In genomic region chr4:95124906-95125504, GRCh38 we compare ENCODE assay signal across 8 cellular contexts.
DNase-seq lines count a peak whose midpoint lies in the region; ATAC-seq and TF ChIP-seq lines count a peak whose summit lies in the region.

No MANE protein-coding gene starts in this region.

- H3K9me3 ChIP-seq in PC-3 (ENCODE audit: low read length) (no peaks in the 10 kb centered on the region), neural progenitor cell (ENCODE audit: low read depth) (no peaks in the 10 kb centered on the region), Karpas-422 (ENCODE audit: low read length) (no peaks in the 10 kb centered on the region)

- H2AFZ ChIP-seq in PC-3 (ENCODE audit: low read length) (no peak overlapping the region), neural progenitor cell (replicated peaks) (no peak overlapping the region), Karpas-422 (ENCODE audit: low read length) (no peak overlapping the region)

- H3K4me2 ChIP-seq in PC-3 (ENCODE audit: low read length) (no peak overlapping the region), neural progenitor cell (no peak overlapping the region), Karpas-422 (ENCODE audit: low read depth, low read length, poor library complexity, severe bottlenecking) (no peak overlapping the region)

- BruUV-seq in PC-3 (replicated peaks; lab: Mats Ljungman, UMichigan) = no TSS peak

- peaks cover 3% of the 10 kb centered on the region for H3K4me1 Mint-ChIP-seq in activated CD8-positive, alpha-beta T cell treated with anti-CD3 and anti-CD28 coated beads for 36 hours (ENCODE audit: low read depth)
- H3K4me1 Mint-ChIP-seq in activated CD8-positive, alpha-beta T cell treated with anti-CD3 and anti-CD28 coated beads, Interleukin-2, amount 10 ng/mL, durations not matched to agents 7 days and 5 days (ENCODE audit: low read depth) = peaks cover under 1% of the 10 kb centered on the region
- peaks cover 4% of the 10 kb centered on the region for H3K4me1 Mint-ChIP-seq in neural progenitor cell

- H3K9me2 ChIP-seq in PC-3 (replicated peaks; ENCODE audit: low read length) = no peaks in the 10 kb centered on the region
- H3K9me2 ChIP-seq in Karpas-422 (replicated peaks; ENCODE audit: insufficient read depth, low read length) = no peaks in the 10 kb centered on the region

- peaks cover 2% of the 10 kb centered on the region for H3K27me3 Mint-ChIP-seq in activated CD8-positive, alpha-beta T cell treated with anti-CD3 and anti-CD28 coated beads for 36 hours
- peaks cover 6% of the 10 kb centered on the region for H3K27me3 Mint-ChIP-seq in activated CD8-positive, alpha-beta T cell treated with anti-CD3 and anti-CD28 coated beads, Interleukin-2, amount 10 ng/mL, durations not matched to agents 7 days and 5 days (ENCODE audit: low read depth)
- H3K27me3 Mint-ChIP-seq in neural progenitor cell (ENCODE audit: insufficient read depth, low read depth) = no peaks in the 10 kb centered on the region

- H3K4me3 ChIP-seq in PC-3 (ENCODE audit: low read length) = no peak overlapping the region
- no peak overlapping the region for H3K4me3 ChIP-seq in epithelial cell of esophagus (ENCODE audit: low read length)
- H3K4me3 ChIP-seq in neural progenitor cell = no peak overlapping the region
- H3K4me3 ChIP-seq in Karpas-422 (ENCODE audit: low read length) = no peak overlapping the region

- H3K36me3 ChIP-seq in PC-3 (ENCODE audit: low read depth, low read length) (no peaks in the 10 kb centered on the region), neural progenitor cell (no peaks in the 10 kb centered on the region), Karpas-422 (ENCODE audit: insufficient read depth, low read length) (no peaks in the 10 kb centered on the region)

- ATAC-seq in activated CD8-positive, alpha-beta T cell treated with anti-CD3 and anti-CD28 coated beads for 36 hours = no peak
- ATAC-seq in activated CD8-positive, alpha-beta T cell treated with anti-CD3 and anti-CD28 coated beads, Interleukin-2, amount 10 ng/mL, durations not matched to agents 7 days and 5 days = no peak
- peak; percentile 81 for ATAC-seq in PC-3
- ATAC-seq in GM18861 (IDR thresholded peaks at IDR 0.05; ENCODE audit: unreplicated experiment) = no peak
- no peak for ATAC-seq in GM21423 (IDR thresholded peaks at IDR 0.05; ENCODE audit: unreplicated experiment)

- no peaks in the 10 kb centered on the region for H3K36me3 Mint-ChIP-seq in activated CD8-positive, alpha-beta T cell treated with anti-CD3 and anti-CD28 coated beads for 36 hours (ENCODE audit: low read depth)
- no peaks in the 10 kb centered on the region for H3K36me3 Mint-ChIP-seq in activated CD8-positive, alpha-beta T cell treated with anti-CD3 and anti-CD28 coated beads, Interleukin-2, amount 10 ng/mL, durations not matched to agents 7 days and 5 days (ENCODE audit: low read depth)
- H3K36me3 Mint-ChIP-seq in neural progenitor cell = peaks cover 17% of the 10 kb centered on the region

- peaks cover 4% of the 10 kb centered on the region for H3K4me1 ChIP-seq in PC-3 (ENCODE audit: insufficient read depth, low read length)
- no peaks in the 10 kb centered on the region for H3K4me1 ChIP-seq in neural progenitor cell
- H3K4me1 ChIP-seq in Karpas-422 (ENCODE audit: low read length) = no peaks in the 10 kb centered on the region

- H3K79me2 ChIP-seq in PC-3 (ENCODE audit: low read length) (no peaks in the 10 kb centered on the region), neural progenitor cell (ENCODE audit: low read depth) (no peaks in the 10 kb centered on the region), Karpas-422 (ENCODE audit: low read length) (no peaks in the 10 kb centered on the region)

- TF ChIP-seq CTCF in activated CD8-positive, alpha-beta T cell treated with anti-CD3 and anti-CD28 coated beads for 36 hours (IDR thresholded peaks at IDR 0.05) = no peak
- TF ChIP-seq CTCF in PC-3 (conservative IDR thresholded peaks at IDR 0.05; ENCODE audit: low read depth, low read length) (peak; percentile 74), epithelial cell of esophagus (IDR thresholded peaks at IDR 0.05; ENCODE audit: insufficient read depth, low read depth, low read length, missing control alignments) (peak; percentile 76), neural progenitor cell (IDR thresholded peaks at IDR 0.05) (peak; percentile 77)

- no peaks in the 10 kb centered on the region for H3K27me3 ChIP-seq in PC-3 (ENCODE audit: low read length)
- H3K27me3 ChIP-seq in neural progenitor cell = no peaks in the 10 kb centered on the region
- H3K27me3 ChIP-seq in Karpas-422 (ENCODE audit: low read length) = no peaks in the 10 kb centered on the region

- H4K20me1 ChIP-seq in PC-3 (ENCODE audit: low read length) (no peaks in the 10 kb centered on the region), neural progenitor cell (ENCODE audit: low read depth) (no peaks in the 10 kb centered on the region), Karpas-422 (ENCODE audit: insufficient read depth, low read depth, low read length) (no peaks in the 10 kb centered on the region)

- H3K9me3 Mint-ChIP-seq in activated CD8-positive, alpha-beta T cell treated with anti-CD3 and anti-CD28 coated beads for 36 hours = no peaks in the 10 kb centered on the region
- H3K9me3 Mint-ChIP-seq in activated CD8-positive, alpha-beta T cell treated with anti-CD3 and anti-CD28 coated beads, Interleukin-2, amount 10 ng/mL, durations not matched to agents 7 days and 5 days (ENCODE audit: insufficient read depth) = no peaks in the 10 kb centered on the region
- H3K9me3 Mint-ChIP-seq in neural progenitor cell = no peaks in the 10 kb centered on the region

- H3K27ac ChIP-seq in PC-3 (ENCODE audit: low read length) (no peak overlapping the region), neural progenitor cell (no peak overlapping the region), Karpas-422 (ENCODE audit: low read length) (no peak overlapping the region)

- intact Hi-C loops in activated CD8-positive, alpha-beta T cell treated with anti-CD3 and anti-CD28 coated beads for 36 hours (cut with micrococcal nuclease) = loop anchor here (10.0 kb wide), 1 partner anchor 500 kb away; no protein-coding TSS in a partner anchor
- intact Hi-C loops in PC-3 (cut with micrococcal nuclease) = loop anchor here (1.0 kb wide), 2 partner anchors 23 to 504 kb away; no protein-coding TSS in a partner anchor

- POLR2A ChIA-PET in activated CD8-positive, alpha-beta T cell treated with anti-CD3 and anti-CD28 coated beads for 36 hours (lab: Charles Lee) = no interaction called here
- POLR2A ChIA-PET in activated CD8-positive, alpha-beta T cell treated with anti-CD3 and anti-CD28 coated beads, Interleukin-2, amount 10 ng/mL, durations not matched to agents 7 days and 5 days (lab: Charles Lee) = no interaction called here
- POLR2A ChIA-PET in PC-3 (lab: Charles Lee; ENCODE audit: unreplicated experiment) = no interaction called here

- no peak overlapping the region for H3K27ac Mint-ChIP-seq in activated CD8-positive, alpha-beta T cell treated with anti-CD3 and anti-CD28 coated beads for 36 hours
- H3K27ac Mint-ChIP-seq in activated CD8-positive, alpha-beta T cell treated with anti-CD3 and anti-CD28 coated beads, Interleukin-2, amount 10 ng/mL, durations not matched to agents 7 days and 5 days = no peak overlapping the region
- H3K27ac Mint-ChIP-seq in neural progenitor cell = no peak overlapping the region

- CTCF ChIA-PET in activated CD8-positive, alpha-beta T cell treated with anti-CD3 and anti-CD28 coated beads for 36 hours (lab: Charles Lee) = interaction anchor here (0.7 to 1.3 kb wide), 5 partner anchors 10 to 504 kb away, joined by 3 to 4 read pairs (median 3); no protein-coding TSS in a partner anchor
- CTCF ChIA-PET in activated CD8-positive, alpha-beta T cell treated with anti-CD3 and anti-CD28 coated beads, Interleukin-2, amount 10 ng/mL, durations not matched to agents 7 days and 5 days (lab: Charles Lee) = interaction anchor here (0.7 to 1.6 kb wide), 6 partner anchors 20 to 509 kb away, joined by 3 to 6 read pairs (median 3); no protein-coding TSS in a partner anchor
- CTCF ChIA-PET in PC-3 (lab: Charles Lee) = interaction anchor here (0.6 to 1.0 kb wide), 2 partner anchors 23 to 101 kb away, joined by 3 to 6 read pairs; no protein-coding TSS in a partner anchor

- DNase-seq in activated CD8-positive, alpha-beta T cell treated with anti-CD3 and anti-CD28 coated beads for 36 hours = peak; percentile 3
- no peak for DNase-seq in activated CD8-positive, alpha-beta T cell treated with anti-CD3 and anti-CD28 coated beads, Interleukin-2, amount 10 ng/mL, durations not matched to agents 7 days and 5 days
- DNase-seq in PC-3 (peak; percentile 70), epithelial cell of esophagus (ENCODE audit: low read depth) (peak; percentile 74), neural progenitor cell (ENCODE audit: low spot score) (peak; percentile 78), Karpas-422 (no peak)

- H3K9ac ChIP-seq in PC-3 (ENCODE audit: low read length) (no peak overlapping the region), neural progenitor cell (no peak overlapping the region), Karpas-422 (ENCODE audit: low read length) (no peak overlapping the region)

- H3K4me3 Mint-ChIP-seq in activated CD8-positive, alpha-beta T cell treated with anti-CD3 and anti-CD28 coated beads for 36 hours = no peak overlapping the region
- H3K4me3 Mint-ChIP-seq in activated CD8-positive, alpha-beta T cell treated with anti-CD3 and anti-CD28 coated beads, Interleukin-2, amount 10 ng/mL, durations not matched to agents 7 days and 5 days = no peak overlapping the region
- no peak overlapping the region for H3K4me3 Mint-ChIP-seq in neural progenitor cell

- no peaks in the 10 kb centered on the region for H3F3A ChIP-seq in PC-3 (ENCODE audit: low read length, unreplicated experiment)
- H3F3A ChIP-seq in neural progenitor cell (ENCODE audit: low read depth) = no peaks in the 10 kb centered on the region

Comparison
In these comparisons a context has a peak if more than half of its experiments do, and no peak if none do; other contexts are left out.
1. DNase-seq: peak in activated CD8-positive, alpha-beta T cell treated with anti-CD3 and anti-CD28 coated beads for 36 hours (single experiment), PC-3 (single experiment), epithelial cell of esophagus (single experiment) and neural progenitor cell (single experiment); none in activated CD8-positive, alpha-beta T cell treated with anti-CD3 and anti-CD28 coated beads, Interleukin-2, amount 10 ng/mL, durations not matched to agents 7 days and 5 days (single experiment) and Karpas-422 (single experiment).